Comparison of ENCODE assay signal across 11 cellular contexts in the genomic region with DNA sequence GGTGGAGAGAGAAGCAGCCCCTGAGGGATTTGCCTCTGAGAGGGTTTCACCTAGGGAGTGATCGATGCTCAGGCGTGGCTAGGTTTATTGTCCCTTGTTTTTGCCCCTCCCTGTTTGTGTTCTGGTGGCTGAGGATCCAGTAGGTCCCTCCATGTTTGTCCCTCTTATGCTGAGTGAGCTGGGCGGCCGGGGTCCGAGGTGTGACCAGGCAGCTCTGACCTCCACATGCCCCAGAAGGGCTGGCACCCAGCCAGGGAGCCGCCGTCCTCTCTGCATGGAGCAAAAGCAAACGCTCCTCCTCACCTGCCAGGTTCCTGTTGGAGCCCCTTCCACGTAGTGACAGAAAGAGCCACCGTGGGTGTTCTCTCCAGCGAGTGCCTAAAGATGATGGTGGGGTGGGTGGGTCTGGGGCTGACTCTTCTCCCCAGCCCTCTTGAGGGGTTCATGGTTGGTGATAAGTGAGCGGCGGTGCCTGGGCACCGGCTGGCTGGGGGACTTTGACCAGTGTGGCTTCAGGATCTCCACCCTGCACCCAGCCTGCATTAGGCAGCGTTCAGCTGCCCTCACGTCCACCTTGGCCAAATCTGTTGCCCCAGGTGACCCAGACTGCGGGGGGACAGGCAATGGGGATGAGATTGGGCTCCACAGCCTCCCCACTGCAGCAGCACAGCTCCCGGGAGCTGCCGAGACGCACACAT. TPM values are rescaled to one million over a fixed set of nuclear protein-coding genes. Genes with fewer than 3 reads are reported as not detected.
DNase-seq lines count a peak whose midpoint lies in the region; ATAC-seq and TF ChIP-seq lines count a peak whose summit lies in the region.
"Had no signal": no experiment of that assay in that cellular context is flagged by ENCODE, and none has a peak within 500 bp of the region (broad histone marks: within the 10 kb centered on the region; RNA-seq: fewer than 3 reads in every experiment).

No MANE protein-coding gene starts in this region.

- H3K9me3 ChIP-seq in mononuclear cell (ENCODE audit: low read depth, low read length), result no peaks in the 10 kb centered on the region
- H3K9me3 ChIP-seq: BLaER1 treated with 17β-estradiol and CSF1 and Interleukin-3, amounts not matched to agents 10 nM and 100 nM had no signal

- no peaks in the 10 kb centered on the region for H3K36me3 Mint-ChIP-seq in activated naive CD4-positive, alpha-beta T cell treated with anti-CD3 and anti-CD28 coated beads, Interleukin-2, amount 50 U/mL, for 72 hours
- no peaks in the 10 kb centered on the region for H3K36me3 Mint-ChIP-seq in type B pancreatic cell

- H3K4me3 ChIP-seq in coronary artery (peak overlapping the region; percentile 27), mononuclear cell (ENCODE audit: low read length) (peak overlapping the region; percentile 29)
- H3K4me3 ChIP-seq: BLaER1 treated with 17β-estradiol and CSF1 and Interleukin-3, amounts not matched to agents 10 nM and 100 nM had no signal

- H3K4me3 Mint-ChIP-seq in type B pancreatic cell, result no peak overlapping the region
- H3K4me3 Mint-ChIP-seq: WTC11 had no signal

- TF ChIP-seq CTCF in coronary artery (IDR thresholded peaks at IDR 0.05) (no peak), type B pancreatic cell (conservative IDR thresholded peaks at IDR 0.05) (no peak)

- ATAC-seq in activated naive CD4-positive, alpha-beta T cell treated with anti-CD3 and anti-CD28 coated beads, Interleukin-2, amount 50 U/mL, for 72 hours, result no peak
- no peak for ATAC-seq in GM21390 (IDR thresholded peaks at IDR 0.05; ENCODE audit: unreplicated experiment)
- ATAC-seq: WTC11 had no signal

- H3K9me3 Mint-ChIP-seq in activated naive CD4-positive, alpha-beta T cell treated with anti-CD3 and anti-CD28 coated beads, Interleukin-2, amount 50 U/mL, for 72 hours, result no peaks in the 10 kb centered on the region
- no peaks in the 10 kb centered on the region for H3K9me3 Mint-ChIP-seq in type B pancreatic cell
- H3K9me3 Mint-ChIP-seq: WTC11 had no signal

- no peaks in the 10 kb centered on the region for H3K27me3 ChIP-seq in mononuclear cell (ENCODE audit: insufficient read depth, low read length)
- H3K27me3 ChIP-seq: BLaER1 treated with 17β-estradiol and CSF1 and Interleukin-3, amounts not matched to agents 10 nM and 100 nM had no signal

- H3K27me3 Mint-ChIP-seq in type B pancreatic cell, result no peaks in the 10 kb centered on the region

- DNase-seq in activated naive CD4-positive, alpha-beta T cell treated with anti-CD3 and anti-CD28 coated beads, Interleukin-2, amount 50 U/mL, for 72 hours (ENCODE audit: low spot score in 2 of 2), result no peak
- no peak for DNase-seq in activated naive CD4-positive, alpha-beta T cell treated with Interleukin-2 at 50 U/mL for 16 hours
- DNase-seq in coronary artery (ENCODE audit: low spot score) (no peak), type B pancreatic cell (ENCODE audit: extremely low spot score, unreplicated experiment) (no peak), NCI-H82 treated with DMSO at 0.1 percent for 48 hours (lab: John Stamatoyannopoulos, UW; ENCODE audit: unreplicated experiment) (no peak)
- no peak for DNase-seq in stimulated activated naive CD4-positive, alpha-beta T cell treated with Interleukin-2 at 50 U/mL for 16 hours (lab: John Stamatoyannopoulos, UW)

- peaks cover 5% of the 10 kb centered on the region for H3K4me1 Mint-ChIP-seq in type B pancreatic cell (ENCODE audit: unreplicated experiment)

- peak overlapping the region in 1 of 2 donors; percentile 72 for H3K27ac ChIP-seq in coronary artery

- H3K27ac Mint-ChIP-seq in activated naive CD4-positive, alpha-beta T cell treated with anti-CD3 and anti-CD28 coated beads, Interleukin-2, amount 50 U/mL, for 72 hours, result peak overlapping the region; percentile 81 to 94
- H3K27ac Mint-ChIP-seq in type B pancreatic cell, result peak overlapping the region; percentile 50
- H3K27ac Mint-ChIP-seq: WTC11 had no signal

- H3K4me1 ChIP-seq in mononuclear cell (ENCODE audit: insufficient read depth, low read length), result peaks cover 65% of the 10 kb centered on the region

RNA-seq across cellular contexts. Expression of gene NUDT16L1, which starts 14.1 kb away (rescaled TPM):
- total RNA-seq in activated naive CD4-positive, alpha-beta T cell treated with anti-CD3 and anti-CD28 coated beads, Interleukin-2, amount 50 U/mL, for 72 hours, result 10 to 100 TPM; 20.7 to 42.8 TPM
- total RNA-seq in mononuclear cell, result 28.0 TPM
- total RNA-seq in type B pancreatic cell (ENCODE audit: low replicate concordance), result 36.7 and 37.7 TPM in 2 replicates

RNA-seq across cellular contexts. Expression of gene MGRN1, which starts 54.7 kb away (rescaled TPM):
- 10 to 100 TPM; 46.9 to 76.4 TPM for total RNA-seq in activated naive CD4-positive, alpha-beta T cell treated with anti-CD3 and anti-CD28 coated beads, Interleukin-2, amount 50 U/mL, for 72 hours
- total RNA-seq in mononuclear cell, result 40.8 TPM
- 87.9 and 88.6 TPM in 2 replicates for total RNA-seq in type B pancreatic cell (ENCODE audit: low replicate concordance)

RNA-seq across cellular contexts. Expression of gene ANKS3, which starts 54.8 kb away (rescaled TPM):
- 10 to 100 TPM; 19.4 to 21.5 TPM for total RNA-seq in activated naive CD4-positive, alpha-beta T cell treated with anti-CD3 and anti-CD28 coated beads, Interleukin-2, amount 50 U/mL, for 72 hours
- total RNA-seq in mononuclear cell (3.8 TPM), type B pancreatic cell (ENCODE audit: low replicate concordance) (21.6 and 36.7 TPM in 2 replicates)

RNA-seq across cellular contexts. Expression of gene DNAAF8, which starts 55.0 kb away (rescaled TPM):
- total RNA-seq in activated naive CD4-positive, alpha-beta T cell treated with anti-CD3 and anti-CD28 coated beads, Interleukin-2, amount 50 U/mL, for 72 hours, result under 1 TPM in 1 of 2 donors, not detected in 1; 0.09 TPM
- total RNA-seq in mononuclear cell (not detected), type B pancreatic cell (ENCODE audit: low replicate concordance) (0.74 and 2.6 TPM in 2 replicates)
- total RNA-seq: HT1080 had no signal
